Comparison of ENCODE assay signal across 8 cellular contexts in the genomic region with DNA sequence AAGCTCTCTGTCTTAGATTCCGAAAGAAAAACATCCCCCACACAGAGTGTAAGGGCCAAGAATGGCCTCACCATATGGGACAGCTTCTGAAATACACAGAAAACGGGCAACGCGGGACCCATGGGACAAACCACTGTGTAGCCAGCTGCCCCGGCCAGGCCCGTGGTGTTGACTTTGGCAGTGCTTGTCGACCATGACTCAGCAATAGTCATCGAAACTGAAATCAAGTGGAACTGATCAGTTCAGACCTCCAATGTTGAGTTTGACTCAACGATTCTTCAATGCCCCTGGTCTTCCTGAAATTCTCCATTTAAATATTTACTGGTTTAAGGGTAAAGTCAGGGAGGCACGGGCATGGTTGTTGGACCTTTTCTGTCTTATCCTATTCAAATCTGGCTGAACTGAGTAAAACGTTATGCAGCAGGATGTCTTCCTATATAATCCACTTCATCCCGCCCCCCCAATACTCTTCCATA. TPM values are rescaled to one million over a fixed set of nuclear protein-coding genes. Genes with fewer than 3 reads are reported as not detected.
DNase-seq lines count a peak whose midpoint lies in the region; ATAC-seq and TF ChIP-seq lines count a peak whose summit lies in the region.

No MANE protein-coding gene starts in this region.

- no peaks in the 10 kb centered on the region for H3K4me1 Mint-ChIP-seq in stimulated activated naive CD8-positive, alpha-beta T cell treated with anti-CD3 and anti-CD28 coated beads, Interleukin-15, amount 100 ng/mL, for 72 hours

- intact Hi-C loops in Panc1 (cut with micrococcal nuclease; ENCODE audit: unreplicated experiment), result no loop called here
- intact Hi-C loops in psoas muscle (cut with DNase I), result no loop called here

- ATAC-seq in Panc1 (peak; percentile 90), psoas muscle (peak; percentile 44 to 62 (median 55)), HG02588 (IDR thresholded peaks at IDR 0.05; ENCODE audit: unreplicated experiment) (no peak)
- ATAC-seq in stimulated activated naive CD8-positive, alpha-beta T cell treated with anti-CD3 and anti-CD28 coated beads, Interleukin-15, amount 100 ng/mL, for 72 hours, result no peak

- H3K9me3 ChIP-seq in Panc1 (ENCODE audit: control insufficient read depth, insufficient read depth, low read depth, low read length) (no peaks in the 10 kb centered on the region), psoas muscle (no peaks in the 10 kb centered on the region)

- in situ Hi-C loops in Panc1 (cut with HindIII; ENCODE audit: low pct_unique_long_range_greater_than_20kb, low sequenced_read_pairs), result no loop called here

- H3K27me3 ChIP-seq in Panc1 (ENCODE audit: control insufficient read depth, insufficient read depth, low read length) (no peaks in the 10 kb centered on the region), psoas muscle (ENCODE audit: insufficient read depth in 3 of 3, low read length in 2 of 3) (no peaks in the 10 kb centered on the region)

- WGBS in psoas muscle, 3 donors, result 32 to 51% (median 34%) methylated on average over 12 of the region's 12 CpGs

- no peaks in the 10 kb centered on the region for H3K36me3 ChIP-seq in Panc1 (ENCODE audit: control insufficient read depth, insufficient read depth, low read length)
- H3K36me3 ChIP-seq in psoas muscle (ENCODE audit: insufficient read depth in 1 of 2, low read depth in 1 of 2), result no peaks in the 10 kb centered on the region

- no peaks in the 10 kb centered on the region for H3K9me3 Mint-ChIP-seq in stimulated activated naive CD8-positive, alpha-beta T cell treated with anti-CD3 and anti-CD28 coated beads, Interleukin-15, amount 100 ng/mL, for 72 hours

- TF ChIP-seq CTCF in Panc1 (IDR thresholded peaks at IDR 0.05), result no peak
- no peak for TF ChIP-seq CTCF in psoas muscle (IDR thresholded peaks at IDR 0.05)

- no peaks in the 10 kb centered on the region for H3K27me3 Mint-ChIP-seq in stimulated activated naive CD8-positive, alpha-beta T cell treated with anti-CD3 and anti-CD28 coated beads, Interleukin-15, amount 100 ng/mL, for 72 hours

- H3K27ac ChIP-seq in Panc1 (ENCODE audit: low read length) (peak overlapping the region; percentile 87), psoas muscle (peak overlapping the region; percentile 78)

- H3K4me3 Mint-ChIP-seq in stimulated activated naive CD8-positive, alpha-beta T cell treated with anti-CD3 and anti-CD28 coated beads, Interleukin-15, amount 100 ng/mL, for 72 hours, result no peak overlapping the region

- H3K4me3 ChIP-seq in Panc1 (ENCODE audit: low read depth in 2 of 2, low read length in 2 of 2) (peak overlapping the region; percentile 14 to 19; a peak in 3 of 4 replicates), psoas muscle (peak overlapping the region; percentile 20)

- peaks cover 27% of the 10 kb centered on the region for H3K4me1 ChIP-seq in Panc1 (ENCODE audit: control insufficient read depth, insufficient read depth, low read length)
- H3K4me1 ChIP-seq in psoas muscle, result peaks cover 85% of the 10 kb centered on the region

- H3K27ac Mint-ChIP-seq in stimulated activated naive CD8-positive, alpha-beta T cell treated with anti-CD3 and anti-CD28 coated beads, Interleukin-15, amount 100 ng/mL, for 72 hours, result no peak overlapping the region

- CTCF ChIA-PET in Panc1 (lab: Charles Lee), result no interaction called here

- no TSS peak for BruUV-seq in Panc1 (replicated peaks; lab: Mats Ljungman, UMichigan)

- peak; percentile 92 for DNase-seq in Daoy (ENCODE audit: low read depth)
- DNase-seq in Panc1 (ENCODE audit: low read depth, low spot score), result peak; percentile 33
- DNase-seq in fibroblast of peridontal ligament (ENCODE audit: extremely low read depth), result peak; percentile 99
- peak; percentile 85 for DNase-seq in psoas muscle
- no peak for DNase-seq in stimulated activated naive CD8-positive, alpha-beta T cell treated with anti-CD3 and anti-CD28 coated beads, Interleukin-15, amount 100 ng/mL, for 72 hours
- DNase-seq in HuH-7.5 (ENCODE audit: low spot score), result no peak
- DNase-seq in stimulated activated CD4-positive, alpha-beta T cell treated with anti-CD3 and anti-CD28 coated beads, Interleukin-1b, Interleukin-23, amount 100 ng/mL, for 48 hours, result no peak

- POLR2A ChIA-PET in Panc1 (lab: Charles Lee), result no interaction called here

RNA-seq across cellular contexts. Expression of a gene that starts 27.5 kb away (rescaled TPM):
- 1.5 and 2.0 TPM in 2 replicates for total RNA-seq in Daoy (2014; rRNA removed; shearing (Covaris generic))
- 7.1 TPM for total RNA-seq in Panc1 (2021; ENCODE audit: unreplicated experiment)
- polyA plus RNA-seq in Panc1 (2012; ENCODE audit: insufficient read length), result 3.0 TPM
- total RNA-seq in psoas muscle, result 10 to 100 TPM; 10.6 to 36.9 (median 26.2) TPM
- polyA plus RNA-seq in psoas muscle, result 10 to 100 TPM in 1 of 3 donors, 1 to 10 TPM in 2; 3.3 to 11.5 (median 5.2) TPM

Comparison
In these comparisons a context has a peak if more than half of its experiments do, and no peak if none do; other contexts are left out.
1. DNase-seq: peak in Daoy (single experiment), Panc1 (single experiment), fibroblast of peridontal ligament (single experiment) and psoas muscle (2 of 2); none in stimulated activated naive CD8-positive, alpha-beta T cell treated with anti-CD3 and anti-CD28 coated beads, Interleukin-15, amount 100 ng/mL, for 72 hours (0 of 2), HuH-7.5 (single experiment) and stimulated activated CD4-positive, alpha-beta T cell treated with anti-CD3 and anti-CD28 coated beads, Interleukin-1b, Interleukin-23, amount 100 ng/mL, for 48 hours (single experiment).
2. ATAC-seq: peak in Panc1 (single experiment) and psoas muscle (4 of 4); none in stimulated activated naive CD8-positive, alpha-beta T cell treated with anti-CD3 and anti-CD28 coated beads, Interleukin-15, amount 100 ng/mL, for 72 hours (single experiment) and HG02588 (single experiment).